ENCODE assay signal across 8 cellular contexts in genomic region chr5:179166886-179167841, GRCh38.
DNase-seq lines count a peak whose midpoint lies in the region; ATAC-seq, FAIRE-seq and TF ChIP-seq lines count a peak whose summit lies in the region.

No MANE protein-coding gene starts in this region.

- H3K9ac ChIP-seq in OCI-LY1 (ENCODE audit: low read length): no peak overlapping the region

- H3K4me3 ChIP-seq in OCI-LY1 (ENCODE audit: low read depth, low read length, poor library complexity, severe bottlenecking) (no peak overlapping the region), pancreas (peak overlapping the region in 3 of 4 donors; percentile 1 to 32 (median 20)), thymus (ENCODE audit: low read length) (peak overlapping the region; percentile 24)

- peaks cover 5% of the 10 kb centered on the region for H3K27me3 Mint-ChIP-seq in glutamatergic neuron (ENCODE audit: unreplicated experiment)

- H3F3A ChIP-seq in OCI-LY1 (ENCODE audit: insufficient read depth, low read length): no peaks in the 10 kb centered on the region

- H3K4me1 Mint-ChIP-seq in glutamatergic neuron (ENCODE audit: low read depth, unreplicated experiment): peaks cover 26% of the 10 kb centered on the region

- H3K4me1 ChIP-seq in OCI-LY1 (ENCODE audit: insufficient read depth, low read length, severe bottlenecking): no peaks in the 10 kb centered on the region
- H3K4me1 ChIP-seq in pancreas: peaks cover 0 to 4% (median 0%) of the 10 kb centered on the region in 3 donors
- no peaks in the 10 kb centered on the region for H3K4me1 ChIP-seq in thymus (ENCODE audit: control insufficient read depth, insufficient read depth, low read length)

- H3K9me3 Mint-ChIP-seq in glutamatergic neuron (ENCODE audit: unreplicated experiment): peaks cover 5% of the 10 kb centered on the region

- no peak overlapping the region for H3K27ac Mint-ChIP-seq in glutamatergic neuron (ENCODE audit: unreplicated experiment)

- no peak overlapping the region for H3K27ac ChIP-seq in OCI-LY1 (ENCODE audit: low read depth, low read length, poor library complexity, severe bottlenecking)
- H3K27ac ChIP-seq in pancreas: no peak overlapping the region
- H3K27ac ChIP-seq in thymus (ENCODE audit: low read depth): no peak overlapping the region

- H3K36me3 ChIP-seq in OCI-LY1 (ENCODE audit: insufficient read depth, low read length): no peaks in the 10 kb centered on the region
- no peaks in the 10 kb centered on the region for H3K36me3 ChIP-seq in pancreas
- H3K36me3 ChIP-seq in thymus (ENCODE audit: control insufficient read depth, insufficient read depth): no peaks in the 10 kb centered on the region

- no peak overlapping the region for H3K4me2 ChIP-seq in OCI-LY1 (ENCODE audit: low read length)

- H2AFZ ChIP-seq in OCI-LY1 (ENCODE audit: low read length): no peak overlapping the region

- ATAC-seq in GM21825 (IDR thresholded peaks at IDR 0.05; ENCODE audit: unreplicated experiment) (peak; percentile 65), pancreas (peak; percentile 78 to 88 (median 88))

- H3K79me2 ChIP-seq in OCI-LY1 (ENCODE audit: insufficient read depth, low read length): no peaks in the 10 kb centered on the region

- no peak for FAIRE-seq in pancreas (lab: Jason Lieb, UNC)

- DNase-seq in CD1c-positive myeloid dendritic cell (ENCODE audit: extremely low spot score) (peak; percentile 60), glutamatergic neuron (peak; percentile 66), pancreas (peak in 5 of 6 donors; percentile 18 to 87 (median 43)), RKO (ENCODE audit: low spot score) (no peak)
- peak; percentile 55 for DNase-seq in activated gamma-delta T cell treated with anti-CD3 and anti-CD28 coated beads, Interleukin-2, amount 50 U/mL, for 16 hours (ENCODE audit: low read depth)

- no peaks in the 10 kb centered on the region for H3K9me2 ChIP-seq in OCI-LY1 (ENCODE audit: low read depth, low read length)

- H4K20me1 ChIP-seq in OCI-LY1 (ENCODE audit: insufficient read depth, low read length): no peaks in the 10 kb centered on the region

- H3K9me3 ChIP-seq in OCI-LY1 (ENCODE audit: low read length) (no peaks in the 10 kb centered on the region), pancreas (no peaks in the 10 kb centered on the region), thymus (ENCODE audit: control insufficient read depth) (no peaks in the 10 kb centered on the region)

- WGBS in pancreas, 2 donors: 14 to 25% methylated on average over 56 to 67 of the region's 67 CpGs
- 27% methylated on average over 67 of the region's 67 CpGs for WGBS in thymus

- H3K36me3 Mint-ChIP-seq in glutamatergic neuron (ENCODE audit: unreplicated experiment): peaks cover 6% of the 10 kb centered on the region

- no peak overlapping the region for H3K4me3 Mint-ChIP-seq in glutamatergic neuron (ENCODE audit: unreplicated experiment)

- H3K27me3 ChIP-seq in OCI-LY1 (ENCODE audit: insufficient read depth, low read length) (no peaks in the 10 kb centered on the region; the same call in 1 of the 2 replicates), pancreas (no peaks in the 10 kb centered on the region), thymus (ENCODE audit: control insufficient read depth, insufficient read depth) (no peaks in the 10 kb centered on the region)

- intact Hi-C loops in pancreas (cut with DNase I): loop anchor here in 2 of 3 donors (5.0 kb wide), 1 partner anchor 325 kb away; no protein-coding TSS in a partner anchor

- TF ChIP-seq CTCF in OCI-LY1 (IDR thresholded peaks at IDR 0.05; ENCODE audit: low read length) (peak; percentile 74), glutamatergic neuron (IDR thresholded peaks at IDR 0.05; ENCODE audit: partially characterized antibody, unreplicated experiment) (peak; percentile 98), pancreas (IDR thresholded peaks at IDR 0.05) (peak; percentile 85 to 98 (median 94))
